In genomic region chr1:31762323-31762722, GRCh38 we compare ENCODE assay signal across 9 cellular contexts. TPM values are rescaled to one million over a fixed set of nuclear protein-coding genes. Genes with fewer than 3 reads are reported as not detected.
DNase-seq lines count a peak whose midpoint lies in the region; ATAC-seq, FAIRE-seq and TF ChIP-seq lines count a peak whose summit lies in the region.
"Had no signal": no experiment of that assay in that cellular context is flagged by ENCODE, and none has a peak within 500 bp of the region (broad histone marks: within the 10 kb centered on the region; RNA-seq: fewer than 3 reads in every experiment).

No MANE protein-coding gene starts in this region.

- H3K4me1 Mint-ChIP-seq in stimulated activated naive CD8-positive, alpha-beta T cell treated with anti-CD3 and anti-CD28 coated beads, Interleukin-15, amount 100 ng/mL, for 72 hours, result peaks cover 38% of the 10 kb centered on the region
- peaks cover 25% of the 10 kb centered on the region for H3K4me1 Mint-ChIP-seq in activated T-helper 1 cell treated with anti-CD3 and anti-CD28 coated beads, Interleukin-12 subunit alpha, Interleukin-12 subunit beta, Interleukin-2, Interleukin-4 antibody, amounts not matched to agents 30 ng/mL and 10 ng/mL and 1 ng/mL, durations not matched to agents 14 hours and 24 hours and 36 hours (ENCODE audit: low read depth)

- ATAC-seq in stimulated activated naive CD8-positive, alpha-beta T cell treated with anti-CD3 and anti-CD28 coated beads, Interleukin-15, amount 100 ng/mL, for 72 hours, result no peak
- no peak for ATAC-seq in stimulated activated naive CD8-positive, alpha-beta T cell treated with anti-CD3 and anti-CD28 coated beads, Interleukin-15, Interleukin-2, amounts not matched to agents 100 U/mL and 50 U/mL, for 24 hours
- no peak for ATAC-seq in GM21423 (IDR thresholded peaks at IDR 0.05; ENCODE audit: unreplicated experiment)

- no peak for TF ChIP-seq CTCF in keratinocyte (optimal IDR thresholded peaks at IDR 0.05 in 1 of 3, IDR thresholded peaks at IDR 0.05 in 1 of 3, conservative IDR thresholded peaks at IDR 0.05 in 1 of 3; ENCODE audit: extremely low read depth in 1 of 3, insufficient read depth in 2 of 3, low read length in 3 of 3)

- H3K9me3 ChIP-seq in keratinocyte (ENCODE audit: control insufficient read depth, low read depth, low read length), result no peaks in the 10 kb centered on the region

- dilution Hi-C loops in keratinocyte (cut with MboI; ENCODE audit: extremely low pct_ligation_motif_present, low sequenced_read_pairs), result no loop called here

- H3K27me3 ChIP-seq in keratinocyte (ENCODE audit: control insufficient read depth, extremely low read depth, insufficient read depth, low read length), result peaks cover 14% of the 10 kb centered on the region

- H3K4me3 ChIP-seq in keratinocyte (ENCODE audit: control insufficient read depth in 2 of 3, extremely low read depth in 1 of 3, insufficient read depth in 2 of 3, low read depth in 1 of 3, low read length in 3 of 3), result peak overlapping the region in 1 of 3 experiments; percentile 62

- no peaks in the 10 kb centered on the region for H3K36me3 Mint-ChIP-seq in activated T-helper 1 cell treated with anti-CD3 and anti-CD28 coated beads, Interleukin-12 subunit alpha, Interleukin-12 subunit beta, Interleukin-2, Interleukin-4 antibody, amounts not matched to agents 30 ng/mL and 10 ng/mL and 1 ng/mL, durations not matched to agents 14 hours and 24 hours and 36 hours (ENCODE audit: low read depth)

- no peak overlapping the region for H3K27ac Mint-ChIP-seq in stimulated activated naive CD8-positive, alpha-beta T cell treated with anti-CD3 and anti-CD28 coated beads, Interleukin-15, amount 100 ng/mL, for 72 hours
- H3K27ac Mint-ChIP-seq in activated T-helper 1 cell treated with anti-CD3 and anti-CD28 coated beads, Interleukin-12 subunit alpha, Interleukin-12 subunit beta, Interleukin-2, Interleukin-4 antibody, amounts not matched to agents 30 ng/mL and 10 ng/mL and 1 ng/mL, durations not matched to agents 14 hours and 24 hours and 36 hours, result no peak overlapping the region

- H3K79me2 ChIP-seq in keratinocyte (ENCODE audit: control insufficient read depth, insufficient read depth, low read length), result no peaks in the 10 kb centered on the region

- no peak for FAIRE-seq in keratinocyte (lab: Jason Lieb, UNC)

- H3K27me3 Mint-ChIP-seq in stimulated activated naive CD8-positive, alpha-beta T cell treated with anti-CD3 and anti-CD28 coated beads, Interleukin-15, amount 100 ng/mL, for 72 hours, result peaks cover 53% of the 10 kb centered on the region
- H3K27me3 Mint-ChIP-seq in activated T-helper 1 cell treated with anti-CD3 and anti-CD28 coated beads, Interleukin-12 subunit alpha, Interleukin-12 subunit beta, Interleukin-2, Interleukin-4 antibody, amounts not matched to agents 30 ng/mL and 10 ng/mL and 1 ng/mL, durations not matched to agents 14 hours and 24 hours and 36 hours (ENCODE audit: insufficient read depth), result peaks cover 56% of the 10 kb centered on the region

- H3K9ac ChIP-seq in keratinocyte (ENCODE audit: control insufficient read depth, extremely low read depth, insufficient read depth, low read length), result no peak overlapping the region

- no peaks in the 10 kb centered on the region for H4K20me1 ChIP-seq in keratinocyte (ENCODE audit: control insufficient read depth, extremely low read depth, insufficient read depth, low read length)

- H3K36me3 ChIP-seq in keratinocyte (ENCODE audit: control insufficient read depth in 2 of 2, extremely low read depth in 1 of 2, insufficient read depth in 2 of 2, low read length in 2 of 2), result no peaks in the 10 kb centered on the region

- no peak overlapping the region for H3K27ac ChIP-seq in keratinocyte (ENCODE audit: control insufficient read depth, insufficient read depth, low read length)
- H3K27ac ChIP-seq: skin epidermis had no signal

- no peak overlapping the region for H2AFZ ChIP-seq in keratinocyte (ENCODE audit: control insufficient read depth, low read length)

- H3K4me2 ChIP-seq in keratinocyte (ENCODE audit: control insufficient read depth, extremely low read depth, insufficient read depth, low read depth, low read length), result peak overlapping the region; percentile 88

- H3K4me3 Mint-ChIP-seq in stimulated activated naive CD8-positive, alpha-beta T cell treated with anti-CD3 and anti-CD28 coated beads, Interleukin-15, amount 100 ng/mL, for 72 hours, result peak overlapping the region; percentile 45 to 73
- H3K4me3 Mint-ChIP-seq in activated T-helper 1 cell treated with anti-CD3 and anti-CD28 coated beads, Interleukin-12 subunit alpha, Interleukin-12 subunit beta, Interleukin-2, Interleukin-4 antibody, amounts not matched to agents 30 ng/mL and 10 ng/mL and 1 ng/mL, durations not matched to agents 14 hours and 24 hours and 36 hours, result peak overlapping the region; percentile 30

- intact Hi-C loops in activated T-helper 1 cell treated with anti-CD3 and anti-CD28 coated beads, Interleukin-12 subunit alpha, Interleukin-12 subunit beta, Interleukin-2, Interleukin-4 antibody, amounts not matched to agents 30 ng/mL and 10 ng/mL and 1 ng/mL, durations not matched to agents 14 hours and 24 hours and 36 hours (cut with micrococcal nuclease), result loop anchor here (1.0 to 5.0 kb wide), 3 partner anchors 27 to 1020 kb away; no protein-coding TSS in a partner anchor

- H3K9me3 Mint-ChIP-seq in stimulated activated naive CD8-positive, alpha-beta T cell treated with anti-CD3 and anti-CD28 coated beads, Interleukin-15, amount 100 ng/mL, for 72 hours, result no peaks in the 10 kb centered on the region
- H3K9me3 Mint-ChIP-seq in activated T-helper 1 cell treated with anti-CD3 and anti-CD28 coated beads, Interleukin-12 subunit alpha, Interleukin-12 subunit beta, Interleukin-2, Interleukin-4 antibody, amounts not matched to agents 30 ng/mL and 10 ng/mL and 1 ng/mL, durations not matched to agents 14 hours and 24 hours and 36 hours, result no peaks in the 10 kb centered on the region

- no peaks in the 10 kb centered on the region for H3K9me1 ChIP-seq in keratinocyte (ENCODE audit: control insufficient read depth, extremely low read depth, insufficient read depth, low read length)

- H3K4me1 ChIP-seq in keratinocyte (ENCODE audit: control insufficient read depth, extremely low read depth, insufficient read depth, low read length), result peaks cover 26% of the 10 kb centered on the region

- no peak for DNase-seq in stimulated activated naive CD8-positive, alpha-beta T cell treated with anti-CD3 and anti-CD28 coated beads, Interleukin-15, amount 100 ng/mL, for 72 hours
- DNase-seq in stimulated activated naive CD8-positive, alpha-beta T cell treated with anti-CD3 and anti-CD28 coated beads, Interleukin-15, Interleukin-2, amounts not matched to agents 100 U/mL and 50 U/mL, for 24 hours, result no peak
- no peak for DNase-seq in activated T-helper 1 cell treated with anti-CD3 and anti-CD28 coated beads, Interleukin-12 subunit alpha, Interleukin-12 subunit beta, Interleukin-2, Interleukin-4 antibody, amounts not matched to agents 30 ng/mL and 10 ng/mL and 1 ng/mL, durations not matched to agents 14 hours and 24 hours and 36 hours (ENCODE audit: low spot score)
- DNase-seq in keratinocyte (ENCODE audit: low read depth, low spot score) (no peak), SK-N-DZ (ENCODE audit: low spot score) (no peak), NCI-H1417 treated with DMSO at 0.1 percent for 48 hours (lab: John Stamatoyannopoulos, UW) (no peak)
- no peak for DNase-seq in activated CD8-positive, alpha-beta memory T cell treated with anti-CD3 and anti-CD28 coated beads, Interleukin-2, amount 50 U/mL, for 4 hours

RNA-seq across cellular contexts. Expression of gene ADGRB2, which starts 1.8 kb away (rescaled TPM):
- total RNA-seq in activated T-helper 1 cell treated with anti-CD3 and anti-CD28 coated beads, Interleukin-12 subunit alpha, Interleukin-12 subunit beta, Interleukin-2, Interleukin-4 antibody, amounts not matched to agents 30 ng/mL and 10 ng/mL and 1 ng/mL, durations not matched to agents 14 hours and 24 hours and 36 hours, result 0.13 and 0.29 TPM in 2 replicates
- polyA plus RNA-seq in keratinocyte, result 0.68 to 1.6 TPM (median 0.96 TPM) in 3 replicates
- 1.3 TPM for polyA plus RNA-seq in keratinocyte (2011; ENCODE audit: low read depth)
- polyA plus RNA-seq in keratinocyte (2011; cell fraction: cytosol; rRNA removed), result 0.29 and 0.51 TPM in 2 replicates
- polyA plus RNA-seq in keratinocyte (2011; cell fraction: nucleus; rRNA removed), result 2.4 and 5.0 TPM in 2 replicates
- 1.0 and 1.7 TPM in 2 replicates for polyA plus RNA-seq in keratinocyte (2012; ENCODE audit: low replicate concordance)
- polyA minus RNA-seq in keratinocyte, result 0.86 to 2.8 TPM (median 1.7 TPM) in 3 replicates
- polyA minus RNA-seq in keratinocyte (2011; cell fraction: cytosol; rRNA and poly(A)+ RNA removed), result 2.3 TPM
- 2.3 and 2.8 TPM in 2 replicates for polyA minus RNA-seq in keratinocyte (2011; cell fraction: nucleus; rRNA and poly(A)+ RNA removed)
- 4.5 and 6.9 TPM in 2 replicates for polyA plus RNA-seq in SK-N-DZ (2014; cell fraction: cytosol; rRNA removed)
- polyA plus RNA-seq in SK-N-DZ (2014; cell fraction: nucleus; rRNA removed), result 15.5 and 24.3 TPM in 2 replicates

RNA-seq across cellular contexts. Expression of gene SPOCD1, which starts 53.5 kb away (rescaled TPM):
- not detected in 2 replicates for total RNA-seq in activated T-helper 1 cell treated with anti-CD3 and anti-CD28 coated beads, Interleukin-12 subunit alpha, Interleukin-12 subunit beta, Interleukin-2, Interleukin-4 antibody, amounts not matched to agents 30 ng/mL and 10 ng/mL and 1 ng/mL, durations not matched to agents 14 hours and 24 hours and 36 hours
- polyA plus RNA-seq in keratinocyte, result 3.3 to 12.0 TPM (median 4.7 TPM) in 3 replicates
- 0.15 TPM for polyA plus RNA-seq in keratinocyte (2011; ENCODE audit: low read depth)
- 3.0 and 4.7 TPM in 2 replicates for polyA plus RNA-seq in keratinocyte (2011; cell fraction: cytosol; rRNA removed)
- polyA plus RNA-seq in keratinocyte (2011; cell fraction: nucleus; rRNA removed), result 14.8 and 23.8 TPM in 2 replicates
- polyA plus RNA-seq in keratinocyte (2012; ENCODE audit: low replicate concordance), result 3.0 TPM in 1 of 2 replicates, not detected in the other
- 2.8 to 8.5 TPM (median 4.5 TPM) in 3 replicates for polyA minus RNA-seq in keratinocyte
- polyA minus RNA-seq in keratinocyte (2011; cell fraction: cytosol; rRNA and poly(A)+ RNA removed), result 7.5 TPM
- polyA minus RNA-seq in keratinocyte (2011; cell fraction: nucleus; rRNA and poly(A)+ RNA removed), result 3.3 and 6.2 TPM in 2 replicates
- polyA plus RNA-seq in SK-N-DZ (2014; cell fraction: cytosol; rRNA removed), result 0.03 TPM in 1 of 2 replicates, not detected in the other
- not detected in 2 replicates for polyA plus RNA-seq in SK-N-DZ (2014; cell fraction: nucleus; rRNA removed)

RNA-seq across cellular contexts. Expression of gene COL16A1, which starts 58.5 kb away (rescaled TPM):
- not detected in 2 replicates for total RNA-seq in activated T-helper 1 cell treated with anti-CD3 and anti-CD28 coated beads, Interleukin-12 subunit alpha, Interleukin-12 subunit beta, Interleukin-2, Interleukin-4 antibody, amounts not matched to agents 30 ng/mL and 10 ng/mL and 1 ng/mL, durations not matched to agents 14 hours and 24 hours and 36 hours
- polyA plus RNA-seq in keratinocyte, result 31.2 to 75.5 TPM (median 43.4 TPM) in 3 replicates
- 39.2 TPM for polyA plus RNA-seq in keratinocyte (2011; ENCODE audit: low read depth)
- 5.4 and 11.0 TPM in 2 replicates for polyA plus RNA-seq in keratinocyte (2011; cell fraction: cytosol; rRNA removed)
- 155 and 217 TPM in 2 replicates for polyA plus RNA-seq in keratinocyte (2011; cell fraction: nucleus; rRNA removed)
- 49.0 and 79.2 TPM in 2 replicates for polyA plus RNA-seq in keratinocyte (2012; ENCODE audit: low replicate concordance)
- 55.1 to 84.1 TPM (median 79.1 TPM) in 3 replicates for polyA minus RNA-seq in keratinocyte
- 33.4 TPM for polyA minus RNA-seq in keratinocyte (2011; cell fraction: cytosol; rRNA and poly(A)+ RNA removed)
- 157 and 192 TPM in 2 replicates for polyA minus RNA-seq in keratinocyte (2011; cell fraction: nucleus; rRNA and poly(A)+ RNA removed)
- 3.5 and 5.8 TPM in 2 replicates for polyA plus RNA-seq in SK-N-DZ (2014; cell fraction: cytosol; rRNA removed)
- 70.8 and 89.0 TPM in 2 replicates for polyA plus RNA-seq in SK-N-DZ (2014; cell fraction: nucleus; rRNA removed)
